ENCODE assay signal across 14 cellular contexts in the genomic region with DNA sequence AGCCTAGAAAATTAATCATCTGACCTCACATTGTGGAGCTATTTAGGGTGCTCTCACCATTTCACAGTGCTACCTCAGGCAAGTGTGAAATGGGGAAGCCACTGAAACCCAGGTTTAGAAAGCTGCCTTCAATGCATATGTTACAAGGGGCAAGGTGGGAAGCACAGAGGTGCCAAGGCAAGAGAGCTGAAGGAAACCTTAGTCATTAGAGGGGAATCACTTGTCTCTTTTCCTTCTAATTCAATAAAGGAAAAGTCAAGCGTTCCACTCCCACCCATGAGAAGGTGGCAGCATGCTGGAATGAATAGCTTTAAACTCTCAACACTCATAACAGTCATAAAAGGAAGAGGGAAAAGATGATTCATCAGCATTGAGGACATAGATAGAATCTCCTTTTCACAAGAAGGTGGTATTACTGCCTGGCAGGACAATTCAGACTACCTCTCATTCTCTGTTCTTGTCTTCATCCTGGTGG.
DNase-seq lines count a peak whose midpoint lies in the region; ATAC-seq and TF ChIP-seq lines count a peak whose summit lies in the region.
"Had no signal": no experiment of that assay in that cellular context is flagged by ENCODE, and none has a peak within 500 bp of the region (broad histone marks: within the 10 kb centered on the region; RNA-seq: fewer than 3 reads in every experiment).

No MANE protein-coding gene starts in this region.

- TF ChIP-seq CTCF in foreskin keratinocyte (conservative IDR thresholded peaks at IDR 0.05) (peak; percentile 5), uterus (IDR thresholded peaks at IDR 0.05) (no peak)

- intact Hi-C loops in uterus (cut with DNase I; ENCODE audit: low total_unique reads), result no loop called here

- H3K27me3 Mint-ChIP-seq in natural killer cell treated with Interleukin-12 subunit alpha and Interleukin-12 subunit beta and Interleukin-15 and Interleukin-18, amount 100 ng/mL, for 72 hours, result no peaks in the 10 kb centered on the region

- H3K27ac ChIP-seq in foreskin keratinocyte (no peak overlapping the region), uterus (no peak overlapping the region)

- peak in 1 of 2 donors; percentile 69 for DNase-seq in foreskin keratinocyte
- no peak for DNase-seq in natural killer cell treated with Interleukin-12 subunit alpha and Interleukin-12 subunit beta and Interleukin-15 and Interleukin-18, amount 100 ng/mL, for 72 hours (ENCODE audit: low spot score)
- no peak for DNase-seq in uterus
- no peak for DNase-seq in HT-29 (ENCODE audit: low spot score)
- DNase-seq: activated T-cell treated with anti-CD3 and anti-CD28 coated beads, Interleukin-2, amount 50 U/mL, for 1 hour; cerebellar nuclear complex; NCI-H446 treated with DMSO at 0.1 percent for 48 hours; right cardiac atrium had no signal

- H3K27ac Mint-ChIP-seq in natural killer cell treated with Interleukin-12 subunit alpha and Interleukin-12 subunit beta and Interleukin-15 and Interleukin-18, amount 100 ng/mL, for 72 hours, result no peak overlapping the region
- H3K27ac Mint-ChIP-seq: T-helper 1 cell treated with Interleukin-12 subunit alpha and Interleukin-12 subunit beta and Interleukin-4 antibody, amounts not matched to agents 30 μg/mL and 1 μg/mL, for 36 hours had no signal

- no peak overlapping the region for H3K4me3 ChIP-seq in uterus
- H3K4me3 ChIP-seq: K562 had no signal

- no peaks in the 10 kb centered on the region for H3K4me1 Mint-ChIP-seq in natural killer cell treated with Interleukin-12 subunit alpha and Interleukin-12 subunit beta and Interleukin-15 and Interleukin-18, amount 100 ng/mL, for 72 hours (ENCODE audit: low read depth in 2 of 2)

- no peak for TF ChIP-seq POLR2A in uterus (IDR thresholded peaks at IDR 0.05)

- no peak overlapping the region for H3K4me3 Mint-ChIP-seq in natural killer cell treated with Interleukin-12 subunit alpha and Interleukin-12 subunit beta and Interleukin-15 and Interleukin-18, amount 100 ng/mL, for 72 hours
- H3K4me3 Mint-ChIP-seq: T-helper 1 cell treated with Interleukin-12 subunit alpha and Interleukin-12 subunit beta and Interleukin-4 antibody, amounts not matched to agents 30 μg/mL and 1 μg/mL, for 36 hours had no signal

- ATAC-seq in GM18909 (IDR thresholded peaks at IDR 0.05; ENCODE audit: poor library complexity, unreplicated experiment) (peak; percentile 86), HG02571 (IDR thresholded peaks at IDR 0.05; ENCODE audit: unreplicated experiment) (peak; percentile 67), HG03521 (IDR thresholded peaks at IDR 0.05; ENCODE audit: unreplicated experiment) (peak; percentile 66), foreskin keratinocyte (peak; percentile 91), GM19467 (IDR thresholded peaks at IDR 0.05; ENCODE audit: unreplicated experiment) (no peak)
- ATAC-seq in natural killer cell treated with Interleukin-12 subunit alpha and Interleukin-12 subunit beta and Interleukin-15 and Interleukin-18, amount 100 ng/mL, for 72 hours, result no peak
- ATAC-seq: K562, right cardiac atrium had no signal

- H3K36me3 Mint-ChIP-seq in natural killer cell treated with Interleukin-12 subunit alpha and Interleukin-12 subunit beta and Interleukin-15 and Interleukin-18, amount 100 ng/mL, for 72 hours, result no peaks in the 10 kb centered on the region

- H3K9me3 Mint-ChIP-seq in natural killer cell treated with Interleukin-12 subunit alpha and Interleukin-12 subunit beta and Interleukin-15 and Interleukin-18, amount 100 ng/mL, for 72 hours, result no peaks in the 10 kb centered on the region
- H3K9me3 Mint-ChIP-seq: T-helper 1 cell treated with Interleukin-12 subunit alpha and Interleukin-12 subunit beta and Interleukin-4 antibody, amounts not matched to agents 30 μg/mL and 1 μg/mL, for 36 hours had no signal

- no peaks in the 10 kb centered on the region for H3K9me3 ChIP-seq in uterus

- H3K4me1 ChIP-seq in foreskin keratinocyte (peaks cover 14% of the 10 kb centered on the region), uterus (no peaks in the 10 kb centered on the region)

- no peaks in the 10 kb centered on the region for H3K27me3 ChIP-seq in foreskin keratinocyte
- H3K27me3 ChIP-seq in uterus, result no peaks in the 10 kb centered on the region

- H3K36me3 ChIP-seq in uterus, result no peaks in the 10 kb centered on the region

Comparison
In these comparisons a context has a peak if more than half of its experiments do, and no peak if none do; other contexts are left out.
1. ATAC-seq: peak in GM18909 (single experiment), HG02571 (single experiment), HG03521 (single experiment) and foreskin keratinocyte (single experiment); none in GM19467 (single experiment) and natural killer cell treated with Interleukin-12 subunit alpha and Interleukin-12 subunit beta and Interleukin-15 and Interleukin-18, amount 100 ng/mL, for 72 hours (0 of 2).